In genomic region chr17:65546579-65546978, GRCh38 we compare ENCODE assay signal across 13 cellular contexts. TPM values are rescaled to one million over a fixed set of nuclear protein-coding genes. Genes with fewer than 3 reads are reported as not detected.
A peak's percentile ranks its signal among the peaks of the same experiment; 100 is the strongest.
DNase-seq lines count a peak whose midpoint lies in the region; ATAC-seq, FAIRE-seq and TF ChIP-seq lines count a peak whose summit lies in the region.
"Had no signal": no experiment of that assay in that cellular context is flagged by ENCODE, and none has a peak within 500 bp of the region (broad histone marks: within the 10 kb centered on the region; RNA-seq: fewer than 3 reads in every experiment).

No MANE protein-coding gene starts in this region.

- H3K4me1 ChIP-seq in right cardiac atrium (ENCODE audit: control insufficient read depth, insufficient read depth, low read length) (peaks cover 21% of the 10 kb centered on the region), gastroesophageal sphincter (peaks cover 0 to 28% (median 18%) of the 10 kb centered on the region in 3 donors), neuronal stem cell (ENCODE audit: control insufficient read depth in 2 of 2, insufficient read depth in 1 of 2, low read depth in 1 of 2, low read length in 2 of 2) (peaks cover 48 to 51% of the 10 kb centered on the region in 2 donors)

- CTCF ChIA-PET in MCF 10A (lab: Yijun Ruan, JAX): no interaction called here

- TF ChIP-seq POLR2A in gastroesophageal sphincter (IDR thresholded peaks at IDR 0.05) (no peak), H54 (IDR thresholded peaks at IDR 0.05; ENCODE audit: low read depth, low read length) (no peak)

- H3K4me2 ChIP-seq in neuronal stem cell (ENCODE audit: insufficient read depth, low read length, poor library complexity, severe bottlenecking): peak overlapping the region; percentile 43

- peaks cover 3% of the 10 kb centered on the region for H3K79me1 ChIP-seq in neuronal stem cell (ENCODE audit: low read depth, low read length)

- no peaks in the 10 kb centered on the region for H3K4me1 Mint-ChIP-seq in MCF 10A (ENCODE audit: insufficient read depth, unreplicated experiment)

- H3K27me3 ChIP-seq in right cardiac atrium (ENCODE audit: control insufficient read depth, insufficient read depth) (no peaks in the 10 kb centered on the region), gastroesophageal sphincter (no peaks in the 10 kb centered on the region), neuronal stem cell (ENCODE audit: control insufficient read depth in 3 of 3, insufficient read depth in 3 of 3, low read depth in 1 of 3, low read length in 3 of 3) (peaks cover 0 to 6% (median 0%) of the 10 kb centered on the region in 3 experiments)
- H3K27me3 ChIP-seq: spleen had no signal

- no TSS peak for BruUV-seq in MCF 10A (replicated peaks; lab: Mats Ljungman, UMichigan)

- no peak overlapping the region for H3K4me3 Mint-ChIP-seq in MCF 10A (ENCODE audit: unreplicated experiment)

- POLR2A ChIA-PET in MCF 10A (lab: Yijun Ruan, JAX): no interaction called here

- TF ChIP-seq CTCF in gastroesophageal sphincter (IDR thresholded peaks at IDR 0.05) (no peak), MCF 10A (IDR thresholded peaks at IDR 0.05; ENCODE audit: unreplicated experiment) (no peak)

- H2BK5ac ChIP-seq in neuronal stem cell (ENCODE audit: low read length): no peak overlapping the region

- H2AK5ac ChIP-seq in neuronal stem cell (ENCODE audit: low read depth, low read length): peak overlapping the region; percentile 12

- ATAC-seq in right cardiac atrium (no peak), left cardiac atrium (no peak), gastroesophageal sphincter (no peak), GM19395 (IDR thresholded peaks at IDR 0.05; ENCODE audit: unreplicated experiment) (no peak), HG02759 (IDR thresholded peaks at IDR 0.05; ENCODE audit: unreplicated experiment) (no peak)

- H3K27me3 Mint-ChIP-seq in MCF 10A (ENCODE audit: insufficient read depth, unreplicated experiment): no peaks in the 10 kb centered on the region

- no peak overlapping the region for H4K91ac ChIP-seq in neuronal stem cell (ENCODE audit: low read depth, low read length, poor library complexity)

- H3K4me3 ChIP-seq in right cardiac atrium (ENCODE audit: low read length) (no peak overlapping the region), gastroesophageal sphincter (no peak overlapping the region), neuronal stem cell (ENCODE audit: low read length in 2 of 2) (no peak overlapping the region)
- H3K4me3 ChIP-seq: spleen had no signal

- H3K9me3 ChIP-seq in right cardiac atrium (ENCODE audit: control insufficient read depth, low read length) (no peaks in the 10 kb centered on the region), gastroesophageal sphincter (no peaks in the 10 kb centered on the region), neuronal stem cell (replicated peaks in 1 of 2; ENCODE audit: control insufficient read depth in 2 of 2, insufficient read depth in 1 of 2, low read depth in 1 of 2, low read length in 2 of 2) (no peaks in the 10 kb centered on the region)
- H3K9me3 ChIP-seq: spleen had no signal

- H3K14ac ChIP-seq in neuronal stem cell (ENCODE audit: low read length): no peak overlapping the region

- no peak overlapping the region for H3K23ac ChIP-seq in neuronal stem cell (ENCODE audit: low read depth, low read length, poor library complexity)

- H3K27ac ChIP-seq in right cardiac atrium (ENCODE audit: low read length): peak overlapping the region; percentile 83
- peak overlapping the region in 3 of 4 donors; percentile 70 to 79 (median 72) for H3K27ac ChIP-seq in gastroesophageal sphincter
- H3K27ac ChIP-seq in neuronal stem cell (replicated peaks; ENCODE audit: low read length): peak overlapping the region; percentile 70

- DNase-seq in right cardiac atrium: no peak
- no peak for DNase-seq in left cardiac atrium
- DNase-seq in neuronal stem cell (ENCODE audit: low spot score): no peak
- DNase-seq in MCF 10A (ENCODE audit: unreplicated experiment): no peak
- DNase-seq in H54 (ENCODE audit: insufficient read length, low spot score): no peak
- DNase-seq: activated CD4-positive, alpha-beta T cell treated with anti-CD3 and anti-CD28 coated beads, Interleukin-2, amount 50 U/mL, for 4 hours; KG1; NCI-H1436 treated with DMSO at 0.1 percent for 48 hours; NCI-H446 treated with DMSO at 0.1 percent for 48 hours had no signal

- peak overlapping the region; percentile 84 for H3K18ac ChIP-seq in neuronal stem cell (ENCODE audit: low read length)

- H4K8ac ChIP-seq in neuronal stem cell (ENCODE audit: low read depth, low read length): no peak overlapping the region

- H3K27ac Mint-ChIP-seq in MCF 10A (ENCODE audit: low read depth, unreplicated experiment): no peak overlapping the region

- H3K4ac ChIP-seq in neuronal stem cell (ENCODE audit: low read length): no peak overlapping the region

- H3K36me3 ChIP-seq in gastroesophageal sphincter (peaks cover 0 to 36% of the 10 kb centered on the region in 2 donors), neuronal stem cell (replicated peaks in 1 of 2; ENCODE audit: control insufficient read depth in 2 of 2, insufficient read depth in 2 of 2, low read length in 2 of 2) (peaks cover 5 to 85% of the 10 kb centered on the region in 2 donors)

- peaks cover 5% of the 10 kb centered on the region for H3K36me3 Mint-ChIP-seq in MCF 10A (ENCODE audit: insufficient read depth, unreplicated experiment)

- no peak overlapping the region for H2AFZ ChIP-seq in neuronal stem cell (ENCODE audit: low read length)

- intact Hi-C loops in right cardiac atrium (cut with DNase I) (no loop called here), left cardiac atrium (cut with DNase I) (no loop called here), MCF 10A (cut with micrococcal nuclease) (no loop called here)

- no peak for TF ChIP-seq EP300 in gastroesophageal sphincter (IDR thresholded peaks at IDR 0.05)

- H2BK12ac ChIP-seq in neuronal stem cell (ENCODE audit: low read length): no peak overlapping the region

- no peak overlapping the region for H3K9ac ChIP-seq in neuronal stem cell (ENCODE audit: low read depth, low read length, poor library complexity)

- no peaks in the 10 kb centered on the region for H3K9me3 Mint-ChIP-seq in MCF 10A (ENCODE audit: unreplicated experiment)

- FAIRE-seq in H54 (lab: Jason Lieb, UNC): no peak

- H2BK15ac ChIP-seq in neuronal stem cell (ENCODE audit: low read length): no peak overlapping the region

- WGBS in right cardiac atrium: 77% methylated on average over 4 of the region's 4 CpGs
- WGBS in gastroesophageal sphincter (ENCODE audit: low coverage in 1 of 2), 2 donors: 71% methylated on average over 4 of the region's 4 CpGs; no CpG with 5 or more reads in 1 of the 2 donors
- WGBS in neuronal stem cell (ENCODE audit: extremely low coverage in 2 of 2, insufficient read length in 2 of 2, insufficient replicate concordance in 1 of 2), 2 donors: no CpG with 5 or more reads among the region's 4 CpGs

- no peak overlapping the region for H2BK120ac ChIP-seq in neuronal stem cell (ENCODE audit: low read depth, low read length)

RNA-seq across cellular contexts. Expression of gene AXIN2, which starts 14.9 kb away (rescaled TPM):
- total RNA-seq in right cardiac atrium (10 to 100 TPM; 26.0 to 31.1 (median 29.0) TPM), left cardiac atrium (10 to 100 TPM; 16.4 to 28.5 TPM), gastroesophageal sphincter (10 to 100 TPM; 17.2 to 49.6 (median 40.5) TPM), MCF 10A (2022) (0.16 and 0.52 TPM in 2 replicates)
- polyA plus RNA-seq in right cardiac atrium: 8.9 TPM
- 7.2 TPM for polyA plus RNA-seq in neuronal stem cell (2013, experiment 1 of 2)
- 7.1 TPM for polyA plus RNA-seq in neuronal stem cell (2013, experiment 2 of 2)

Comparison
In these comparisons a context has a peak if more than half of its experiments do, and no peak if none do; other contexts are left out.
1. RNA of gene AXIN2, which starts 14.9 kb away (total RNA-seq): 17.2 to 49.6 TPM in gastroesophageal sphincter, 26.0 to 31.1 TPM in right cardiac atrium and 16.4 to 28.5 TPM in left cardiac atrium; 0.16 to 0.52 TPM in MCF 10A; every median in the first group is over 10 times any median in the second.
2. Peak in every context shown above with its lines, with median percentiles within 50 percentile points of each other: H3K27ac ChIP-seq.